Comparison of ENCODE assay signal across 15 cellular contexts in genomic region chr13:94140027-94140426, GRCh38.
DNase-seq lines count a peak whose midpoint lies in the region; ATAC-seq and TF ChIP-seq lines count a peak whose summit lies in the region.
"Had no signal": no experiment of that assay in that cellular context is flagged by ENCODE, and none has a peak within 500 bp of the region (broad histone marks: within the 10 kb centered on the region; RNA-seq: fewer than 3 reads in every experiment).

No MANE protein-coding gene starts in this region.

- peaks cover 38% of the 10 kb centered on the region for H3K4me1 ChIP-seq in GM23338 (ENCODE audit: insufficient read depth)
- peaks cover 39% of the 10 kb centered on the region for H3K4me1 ChIP-seq in HUES48 (ENCODE audit: control insufficient read depth, insufficient read depth, low read length)
- H3K4me1 ChIP-seq in iPS-20b (ENCODE audit: insufficient read depth, low read length) = peaks cover 26% of the 10 kb centered on the region

- H3K27ac Mint-ChIP-seq in GM23338 (no peak overlapping the region), natural killer cell (no peak overlapping the region)
- H3K27ac Mint-ChIP-seq: CD4-positive, CD25-positive, alpha-beta regulatory T cell; CD8-positive, alpha-beta memory T cell; H9 had no signal

- 0 out of 2 replicates have a peak, but pooled peaks cover 6% of the 10 kb centered on the region for H4K20me1 ChIP-seq in GM23338 (replicated peaks; ENCODE audit: insufficient read depth)

- H3K79me2 ChIP-seq in GM23338 (replicated peaks; ENCODE audit: insufficient read depth) = no peaks in the 10 kb centered on the region

- no peaks in the 10 kb centered on the region for H3F3A ChIP-seq in GM23338 (replicated peaks; ENCODE audit: low read depth)

- peaks cover 37% of the 10 kb centered on the region for H3K4me1 Mint-ChIP-seq in GM23338
- no peaks in the 10 kb centered on the region for H3K4me1 Mint-ChIP-seq in natural killer cell
- H3K4me1 Mint-ChIP-seq: CD4-positive, CD25-positive, alpha-beta regulatory T cell; CD8-positive, alpha-beta memory T cell had no signal

- H3K4me3 ChIP-seq in GM23338 = no peak overlapping the region
- no peak overlapping the region for H3K4me3 ChIP-seq in HUES48 (ENCODE audit: low read depth, low read length)
- 0 out of 2 replicates have a peak overlapping the region, but pooled peaks have one; percentile 5 for H3K4me3 ChIP-seq in iPS-20b (ENCODE audit: low read length)

- TF ChIP-seq CTCF in GM23338 (conservative IDR thresholded peaks at IDR 0.05; ENCODE audit: low read depth in 2 of 2) = no peak
- no peak for TF ChIP-seq CTCF in VCaP (conservative IDR thresholded peaks at IDR 0.05)
- TF ChIP-seq CTCF in natural killer cell (IDR thresholded peaks at IDR 0.05) = no peak

- H3K36me3 Mint-ChIP-seq in GM23338 (ENCODE audit: low read depth) (no peaks in the 10 kb centered on the region), natural killer cell (no peaks in the 10 kb centered on the region)
- H3K36me3 Mint-ChIP-seq: CD4-positive, CD25-positive, alpha-beta regulatory T cell; CD8-positive, alpha-beta memory T cell had no signal

- 0 out of 2 replicates have a peak overlapping the region, but pooled peaks have one; percentile 34 for H3K4me2 ChIP-seq in GM23338

- H3K9ac ChIP-seq in HUES48 (ENCODE audit: low read depth, low read length) (no peak overlapping the region), iPS-20b (ENCODE audit: low read depth, low read length) (no peak overlapping the region)

- no peaks in the 10 kb centered on the region for H3K9me2 ChIP-seq in GM23338 (ENCODE audit: insufficient read depth)

- H3K27me3 ChIP-seq in GM23338 (ENCODE audit: insufficient read depth) (peaks cover 96% of the 10 kb centered on the region), HUES48 (ENCODE audit: control insufficient read depth, insufficient read depth, low read length) (peaks cover 83% of the 10 kb centered on the region), iPS-20b (ENCODE audit: insufficient read depth, low read length) (peaks cover 84% of the 10 kb centered on the region)
- H3K27me3 ChIP-seq: BE2C had no signal

- ATAC-seq in GM23338 = peak; percentile 60
- ATAC-seq in natural killer cell = no peak
- ATAC-seq in GM18873 (IDR thresholded peaks at IDR 0.05; ENCODE audit: low FRiP score, unreplicated experiment) = no peak
- no peak for ATAC-seq in GM18868 (IDR thresholded peaks at IDR 0.05; ENCODE audit: unreplicated experiment)

- H2AFZ ChIP-seq in GM23338 = no peak overlapping the region

- no peak overlapping the region for H3K4me3 Mint-ChIP-seq in GM23338
- no peak overlapping the region for H3K4me3 Mint-ChIP-seq in natural killer cell
- H3K4me3 Mint-ChIP-seq: CD4-positive, CD25-positive, alpha-beta regulatory T cell; CD8-positive, alpha-beta memory T cell; H9 had no signal

- H3K9me3 Mint-ChIP-seq in GM23338 (no peaks in the 10 kb centered on the region), natural killer cell (no peaks in the 10 kb centered on the region)
- H3K9me3 Mint-ChIP-seq: CD8-positive, alpha-beta memory T cell; H9 had no signal

- H3K36me3 ChIP-seq in GM23338 (ENCODE audit: insufficient read depth) = no peaks in the 10 kb centered on the region
- H3K36me3 ChIP-seq in HUES48 (ENCODE audit: control insufficient read depth, insufficient read depth, low read length) = no peaks in the 10 kb centered on the region
- no peaks in the 10 kb centered on the region for H3K36me3 ChIP-seq in iPS-20b (ENCODE audit: insufficient read depth, low read depth, low read length)
- H3K36me3 ChIP-seq: BE2C had no signal

- peaks cover 44% of the 10 kb centered on the region for H3K27me3 Mint-ChIP-seq in GM23338 (ENCODE audit: insufficient read depth, low read depth, poor library complexity)
- H3K27me3 Mint-ChIP-seq in natural killer cell (ENCODE audit: low read depth in 2 of 2) = no peaks in the 10 kb centered on the region

- intact Hi-C loops in natural killer cell (cut with micrococcal nuclease) = no loop called here

- H3K27ac ChIP-seq in GM23338 (ENCODE audit: low read depth) (no peak overlapping the region), HUES48 (ENCODE audit: low read depth, low read length) (peak overlapping the region; percentile 50), VCaP (peak overlapping the region; percentile 37), iPS-20b (ENCODE audit: low read length) (no peak overlapping the region)

- H3K9me3 ChIP-seq in HUES48 (ENCODE audit: control insufficient read depth, insufficient read depth, low read length) (no peaks in the 10 kb centered on the region), iPS-20b (ENCODE audit: insufficient read depth, low read depth, low read length) (no peaks in the 10 kb centered on the region)
- H3K9me3 ChIP-seq: BE2C had no signal

- DNase-seq in GM23338 (ENCODE audit: low spot score) (peak; percentile 40), natural killer cell (no peak)
- DNase-seq: ACHN; BE2C; C1 segment of cervical spinal cord; CD4-positive, CD25-positive, alpha-beta regulatory T cell; CD8-positive, alpha-beta memory T cell; DMS 273 treated with DMSO at 0.1 percent for 48 hours; GOT3; H9 had no signal

TF ChIP-seq in GM23338, 12 proteins besides CTCF, POLR2A, EP300 and RAD21 (continues in another document):
- TF ChIP-seq CREB1 (CRISPR knock-in tag; IDR thresholded peaks at IDR 0.05; ENCODE audit: low read depth) (no peak), STAT1 (IDR thresholded peaks at IDR 0.05; ENCODE audit: unreplicated experiment) (no peak), EZH2phosphoT487 (IDR thresholded peaks at IDR 0.05; ENCODE audit: unreplicated experiment) (no peak), ZNF462 (CRISPR knock-in tag; IDR thresholded peaks at IDR 0.05) (no peak), EZH2 (IDR thresholded peaks at IDR 0.05; ENCODE audit: low read depth, unreplicated experiment) (no peak), NANOG (IDR thresholded peaks at IDR 0.05; ENCODE audit: borderline replicate concordance) (no peak), POLR2AphosphoS5 (IDR thresholded peaks at IDR 0.05; ENCODE audit: low read depth) (no peak)

Comparison
In these comparisons a context has a peak if more than half of its experiments do, and no peak if none do; other contexts are left out.
1. H3K27ac ChIP-seq: peak in HUES48 (single experiment) and VCaP (single experiment); none in GM23338 (single experiment) and iPS-20b (single experiment).